ENCODE assay signal across 8 cellular contexts in genomic region chr18:2104620-2105462, GRCh38.
A peak's percentile ranks its signal among the peaks of the same experiment; 100 is the strongest.
DNase-seq lines count a peak whose midpoint lies in the region; ATAC-seq, FAIRE-seq and TF ChIP-seq lines count a peak whose summit lies in the region.

No MANE protein-coding gene starts in this region.

- peaks cover 0 to 4% (median 0%) of the 10 kb centered on the region in 45 donors for H3K27me3 ChIP-seq in dorsolateral prefrontal cortex
- H3K27me3 ChIP-seq in mesenchymal stem cell (ENCODE audit: control insufficient read depth in 1 of 2, insufficient read depth in 1 of 2, low read length in 2 of 2) = no peaks in the 10 kb centered on the region
- no peaks in the 10 kb centered on the region for H3K27me3 ChIP-seq in thoracic aorta (replicated peaks; ENCODE audit: insufficient read depth)

- no peak overlapping the region for H3K4ac ChIP-seq in mesenchymal stem cell (ENCODE audit: low read depth in 1 of 2, low read length in 2 of 2)

- intact Hi-C loops in dorsolateral prefrontal cortex (cut with DNase I) = loop anchor here in 1 of 2 donors (5.0 kb wide), 1 partner anchor 442 kb away; no protein-coding TSS in a partner anchor

- WGBS in mesenchymal stem cell = 40% methylated on average over 16 of the region's 16 CpGs

- H3K4me2 ChIP-seq in mesenchymal stem cell (ENCODE audit: low read length, poor library complexity, severe bottlenecking) = no peak overlapping the region

- TF ChIP-seq CTCF in LNCAP (IDR thresholded peaks at IDR 0.05) = peak; percentile 90
- TF ChIP-seq CTCF in dorsolateral prefrontal cortex (IDR thresholded peaks at IDR 0.05 in 54 of 56, conservative IDR thresholded peaks at IDR 0.05 in 2 of 56; ENCODE audit: low read depth in 1 of 56, partially characterized antibody in 56 of 56) = peak; percentile 28 to 78 (median 65)
- TF ChIP-seq CTCF in thoracic aorta (IDR thresholded peaks at IDR 0.05) = peak; percentile 37

- no peaks in the 10 kb centered on the region for H3K79me1 ChIP-seq in mesenchymal stem cell (replicated peaks; ENCODE audit: low read length, poor library complexity, severe bottlenecking)

- H2BK120ac ChIP-seq in mesenchymal stem cell (ENCODE audit: low read depth, low read length) = no peak overlapping the region

- ATAC-seq in activated CD4-positive, CD25-positive, alpha-beta regulatory T cell treated with anti-CD3 and anti-CD28 coated beads, Interleukin-2, amount 50 U/mL, for 24 hours = peak; percentile 48 to 55
- no peak for ATAC-seq in thoracic aorta (ENCODE audit: insufficient number of reproducible peaks, low FRiP score, low read depth)

- H3K36me3 ChIP-seq in mesenchymal stem cell (ENCODE audit: control insufficient read depth in 1 of 2, insufficient read depth in 2 of 2, low read depth in 1 of 2, low read length in 2 of 2) (no peaks in the 10 kb centered on the region), thoracic aorta (no peaks in the 10 kb centered on the region)

- H3K4me3 ChIP-seq in dorsolateral prefrontal cortex (no peak overlapping the region), mesenchymal stem cell (ENCODE audit: insufficient read depth in 1 of 2, low read depth in 1 of 2, low read length in 2 of 2) (no peak overlapping the region), thoracic aorta (no peak overlapping the region)

- H3K4me1 ChIP-seq in mesenchymal stem cell (ENCODE audit: control insufficient read depth, insufficient read depth, low read depth, low read length) (no peaks in the 10 kb centered on the region), thoracic aorta (ENCODE audit: control insufficient read depth in 1 of 2, low read depth in 2 of 2) (no peaks in the 10 kb centered on the region)

- H2BK5ac ChIP-seq in mesenchymal stem cell (ENCODE audit: low read depth, low read length, poor library complexity, severe bottlenecking) = no peak overlapping the region

- no peak overlapping the region for H3K14ac ChIP-seq in mesenchymal stem cell (ENCODE audit: low read length in 2 of 2)

- H4K8ac ChIP-seq in mesenchymal stem cell (ENCODE audit: low read length) = no peak overlapping the region

- peak; percentile 3 for DNase-seq in NCI-H1436 (lab: John Stamatoyannopoulos, UW)
- no peak for DNase-seq in NCI-H1436 treated with DMSO at 0.1 percent for 48 hours (lab: John Stamatoyannopoulos, UW)
- peak; percentile 21 for DNase-seq in H54 (ENCODE audit: insufficient read length, low spot score)
- peak in 3 of 10 donors; percentile 36 to 52 (median 42) for DNase-seq in dorsolateral prefrontal cortex
- peak; percentile 33 for DNase-seq in mesenchymal stem cell
- no peak for DNase-seq in thoracic aorta (ENCODE audit: low spot score)

- no peak overlapping the region for H2BK15ac ChIP-seq in mesenchymal stem cell (ENCODE audit: low read depth, poor library complexity, severe bottlenecking)

- H2BK12ac ChIP-seq in mesenchymal stem cell (ENCODE audit: low read length in 2 of 2) = no peak overlapping the region

- H3K9ac ChIP-seq in mesenchymal stem cell (ENCODE audit: low read length) = no peak overlapping the region

- no peak overlapping the region for H2AFZ ChIP-seq in mesenchymal stem cell (ENCODE audit: low read depth, low read length)

- H3K9me3 ChIP-seq in mesenchymal stem cell (ENCODE audit: control insufficient read depth, low read length) (peaks cover 4% of the 10 kb centered on the region), thoracic aorta (no peaks in the 10 kb centered on the region)

- peak; percentile 95 for FAIRE-seq in H54 (lab: Jason Lieb, UNC)

- peak overlapping the region; percentile 62 for H2AK5ac ChIP-seq in mesenchymal stem cell (ENCODE audit: low read length, severe bottlenecking)

- H3K18ac ChIP-seq in mesenchymal stem cell (ENCODE audit: low read depth in 1 of 2, low read length in 2 of 2) = no peak overlapping the region

- no peak overlapping the region for H3K23ac ChIP-seq in mesenchymal stem cell (ENCODE audit: low read length in 2 of 2)

- H3K27ac ChIP-seq in dorsolateral prefrontal cortex = no peak overlapping the region
- no peak overlapping the region for H3K27ac ChIP-seq in mesenchymal stem cell (ENCODE audit: low read length, poor library complexity, severe bottlenecking)
- no peak overlapping the region for H3K27ac ChIP-seq in thoracic aorta

- no peak overlapping the region for H4K91ac ChIP-seq in mesenchymal stem cell (ENCODE audit: low read length)

- TF ChIP-seq POLR2A in H54 (IDR thresholded peaks at IDR 0.05; ENCODE audit: low read depth, low read length) = no peak

Comparison
In these comparisons a context has a peak if more than half of its experiments do, and no peak if none do; other contexts are left out.
1. DNase-seq: peak in NCI-H1436 (single experiment), H54 (single experiment) and mesenchymal stem cell (single experiment); none in NCI-H1436 treated with DMSO at 0.1 percent for 48 hours (single experiment) and thoracic aorta (single experiment).
2. CTCF ChIP-seq: peak in every context shown above with its lines; median percentile 90 in LNCAP; 65 in dorsolateral prefrontal cortex; 37 in thoracic aorta.